Comparison of ENCODE assay signal across 14 cellular contexts in the genomic region with DNA sequence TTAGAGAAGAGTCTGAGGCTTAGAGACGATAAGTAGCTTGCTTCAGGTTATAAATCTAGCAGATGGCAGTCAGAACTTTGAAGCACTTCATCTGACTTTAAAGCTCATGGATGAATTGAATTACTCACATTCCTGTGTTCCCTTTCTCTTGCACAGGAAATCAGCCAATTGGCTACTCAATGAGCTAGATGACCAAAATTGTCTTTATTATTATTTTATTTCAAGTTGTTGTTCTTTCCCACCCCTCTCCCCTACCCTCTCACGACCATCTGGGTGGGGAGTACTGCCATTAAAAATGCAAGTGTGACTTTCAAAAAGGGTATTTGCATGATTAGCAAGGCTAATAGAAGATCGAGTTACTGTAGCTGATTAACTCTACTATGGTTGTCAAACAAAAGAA.
"Had no signal": no experiment of that assay in that cellular context is flagged by ENCODE, and none has a peak within 500 bp of the region (broad histone marks: within the 10 kb centered on the region; RNA-seq: fewer than 3 reads in every experiment).

No MANE protein-coding gene starts in this region.

- H3K27me3 ChIP-seq: right atrium auricular region, transverse colon had no signal

- H3K27me3 Mint-ChIP-seq: natural killer cell treated with Interleukin-12 subunit alpha and Interleukin-12 subunit beta and Interleukin-15 and Interleukin-18, amount 100 ng/mL, for 72 hours had no signal

- H3K9me3 ChIP-seq: left ventricle myocardium inferior, right atrium auricular region, transverse colon had no signal

- FAIRE-seq: kidney had no signal

- H3K36me3 ChIP-seq: left ventricle myocardium inferior, right atrium auricular region, transverse colon had no signal

- H3K4me1 ChIP-seq: left ventricle myocardium inferior, right atrium auricular region, transverse colon had no signal

- ATAC-seq: activated CD4-positive, CD25-positive, alpha-beta regulatory T cell treated with anti-CD3 and anti-CD28 coated beads, Interleukin-2, amount 50 U/mL, for 24 hours; natural killer cell treated with Interleukin-12 subunit alpha and Interleukin-12 subunit beta and Interleukin-15 and Interleukin-18, amount 100 ng/mL, for 72 hours; stimulated activated naive CD8-positive, alpha-beta T cell treated with anti-CD3 and anti-CD28 coated beads, Interleukin-15, Interleukin-2, amounts not matched to agents 100 U/mL and 50 U/mL, for 24 hours had no signal

- H3K4me3 Mint-ChIP-seq: natural killer cell treated with Interleukin-12 subunit alpha and Interleukin-12 subunit beta and Interleukin-15 and Interleukin-18, amount 100 ng/mL, for 72 hours had no signal

- H3K4me3 ChIP-seq: left ventricle myocardium inferior, right atrium auricular region, transverse colon had no signal

- H3K27ac Mint-ChIP-seq: natural killer cell treated with Interleukin-12 subunit alpha and Interleukin-12 subunit beta and Interleukin-15 and Interleukin-18, amount 100 ng/mL, for 72 hours had no signal

- DNase-seq: activated naive CD4-positive, alpha-beta T cell; activated T-cell treated with anti-CD3 and anti-CD28 coated beads for 4 hours; aorta; dorsolateral prefrontal cortex; erythroblast; kidney; left ventricle myocardium inferior; mesenchymal stem cell; nucleus accumbens; stimulated activated naive CD8-positive, alpha-beta T cell treated with anti-CD3 and anti-CD28 coated beads, Interleukin-15, Interleukin-2, amounts not matched to agents 100 U/mL and 50 U/mL, for 24 hours; transverse colon had no signal

- H3K36me3 Mint-ChIP-seq: natural killer cell treated with Interleukin-12 subunit alpha and Interleukin-12 subunit beta and Interleukin-15 and Interleukin-18, amount 100 ng/mL, for 72 hours had no signal

- H3K27ac ChIP-seq: dorsolateral prefrontal cortex, left ventricle myocardium inferior, right atrium auricular region, transverse colon had no signal
